ENCODE assay signal across 8 cellular contexts in the genomic region with DNA sequence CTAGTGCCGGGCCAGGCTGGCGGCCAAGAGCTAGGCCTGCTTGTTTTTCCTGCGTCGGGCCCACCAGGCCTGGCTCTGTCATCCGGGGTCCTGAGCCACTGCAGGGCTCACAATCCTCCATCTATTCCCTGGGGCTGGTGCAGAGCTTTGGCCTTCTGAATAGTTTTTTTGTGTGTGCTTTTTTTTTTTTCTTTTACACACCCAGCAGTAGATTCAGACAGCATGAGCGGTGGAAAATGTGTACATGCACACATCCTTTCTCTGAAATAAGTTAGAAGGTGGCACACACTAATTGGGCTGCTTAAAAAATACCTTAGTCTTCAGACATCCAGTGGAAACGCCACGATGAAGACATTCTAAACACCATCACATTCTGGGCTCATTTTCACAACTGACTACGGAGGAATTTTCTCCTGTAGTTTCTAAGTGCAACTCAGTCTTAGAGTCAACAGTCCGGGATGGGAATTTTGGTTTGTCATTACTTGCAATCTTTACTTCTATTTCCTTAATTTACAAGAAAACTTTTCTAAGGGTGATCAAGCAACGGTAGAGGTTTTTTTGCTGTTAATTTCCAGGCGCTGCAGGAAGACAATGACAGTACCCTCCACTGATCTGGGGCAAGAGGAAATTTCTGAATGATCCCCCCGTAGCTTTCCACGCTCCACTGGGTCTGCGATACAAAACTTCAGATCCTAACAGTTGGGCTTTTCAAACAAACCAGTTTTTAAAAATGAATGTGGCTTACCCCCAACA. TPM values are rescaled to one million over a fixed set of nuclear protein-coding genes. Genes with fewer than 3 reads are reported as not detected.
DNase-seq lines count a peak whose midpoint lies in the region; ATAC-seq, FAIRE-seq and TF ChIP-seq lines count a peak whose summit lies in the region.

No MANE protein-coding gene starts in this region.

- no peaks in the 10 kb centered on the region for H3K9me3 ChIP-seq in SK-N-SH
- H3K9me3 ChIP-seq in pancreas, result no peaks in the 10 kb centered on the region

- TF ChIP-seq CTCF in SK-N-SH (IDR thresholded peaks at IDR 0.05) (no peak), epithelial cell of esophagus (IDR thresholded peaks at IDR 0.05; ENCODE audit: insufficient read depth, low read depth, low read length, missing control alignments) (no peak), pancreas (IDR thresholded peaks at IDR 0.05) (no peak)

- H3K9ac ChIP-seq in SK-N-SH, result peak overlapping the region; percentile 99

- H3K27me3 ChIP-seq in SK-N-SH (ENCODE audit: insufficient read depth), result no peaks in the 10 kb centered on the region
- no peaks in the 10 kb centered on the region for H3K27me3 ChIP-seq in pancreas

- H3K9me2 ChIP-seq in SK-N-SH, result no peaks in the 10 kb centered on the region

- intact Hi-C loops in pancreas (cut with DNase I), result loop anchor here in 1 of 3 donors (10.0 kb wide), 1 partner anchor 86 kb away; no protein-coding TSS in a partner anchor

- 43% methylated on average over 13 of the region's 15 CpGs for WGBS in SK-N-SH (ENCODE audit: low lambda C conversion rate)
- WGBS in pancreas, 2 donors, result 9 to 12% methylated on average over 15 of the region's 15 CpGs

- no peak for TF ChIP-seq RAD21 in SK-N-SH (IDR thresholded peaks at IDR 0.05; ENCODE audit: low read length)

- H2AFZ ChIP-seq in SK-N-SH (ENCODE audit: low read depth), result peak overlapping the region; percentile 29

- H3K4me3 ChIP-seq in SK-N-SH (ENCODE audit: low read depth in 2 of 2, low read length in 1 of 2) (peak overlapping the region; percentile 95 to 97), epithelial cell of esophagus (ENCODE audit: low read length) (peak overlapping the region; percentile 93), pancreas (peak overlapping the region; percentile 5 to 87 (median 16))

- CTCF ChIA-PET in SK-N-SH (lab: Yijun Ruan, JAX), result interaction anchor here (0.6 to 16.3 kb wide), 21 partner anchors 9 to 392 kb away, joined by 3 to 299 read pairs (median 5); no protein-coding TSS in a partner anchor

- H3K27ac ChIP-seq in SK-N-SH (ENCODE audit: low read depth in 2 of 2, low read length in 1 of 2) (peak overlapping the region; percentile 94 to 95), pancreas (peak overlapping the region; percentile 87 to 98 (median 96))

- DNase-seq in SK-N-SH (no peak), epithelial cell of esophagus (ENCODE audit: low read depth) (peak; percentile 54), pancreas (no peak), MV-4-11 (lab: John Stamatoyannopoulos, UW) (no peak), NCI-H1930 (lab: John Stamatoyannopoulos, UW) (no peak), SK-N-DZ (ENCODE audit: low spot score) (no peak)

- peaks cover 52% of the 10 kb centered on the region for H3K79me2 ChIP-seq in SK-N-SH (ENCODE audit: insufficient read depth)

- H3K4me2 ChIP-seq in SK-N-SH, result peak overlapping the region; percentile 83

- H3K4me1 ChIP-seq in SK-N-SH (ENCODE audit: control insufficient read depth in 1 of 2, insufficient read depth in 2 of 2, low read depth in 1 of 2, low read length in 1 of 2), result peaks cover 46 to 76% of the 10 kb centered on the region in 2 experiments; a peak in 3 of 4 replicates
- peaks cover 19 to 35% (median 27%) of the 10 kb centered on the region in 3 donors for H3K4me1 ChIP-seq in pancreas

- POLR2A ChIA-PET in SK-N-SH (lab: Yijun Ruan, JAX), result interaction anchor here (0.6 to 3.6 kb wide), 9 partner anchors 8 to 373 kb away, joined by 3 to 13 read pairs (median 4); no protein-coding TSS in a partner anchor

- no peak for FAIRE-seq in pancreas (lab: Jason Lieb, UNC)

- peak; percentile 1 for ATAC-seq in GM18508 (IDR thresholded peaks at IDR 0.05; ENCODE audit: insufficient read depth, unreplicated experiment)
- no peak for ATAC-seq in pancreas
- no peak for ATAC-seq in HG03135 (IDR thresholded peaks at IDR 0.05; ENCODE audit: unreplicated experiment)

- H4K20me1 ChIP-seq in SK-N-SH (ENCODE audit: insufficient read depth), result peaks cover 26% of the 10 kb centered on the region

- peaks cover 45% of the 10 kb centered on the region for H3F3A ChIP-seq in SK-N-SH (replicated peaks; ENCODE audit: insufficient read depth)

- TF ChIP-seq EP300 in SK-N-SH (IDR thresholded peaks at IDR 0.05; ENCODE audit: borderline replicate concordance in 1 of 2, low read depth in 1 of 2, low read length in 1 of 2), result no peak; a peak in 1 of 4 replicates

- H3K36me3 ChIP-seq in SK-N-SH (replicated peaks in 1 of 2; ENCODE audit: control insufficient read depth in 1 of 2, insufficient read depth in 2 of 2, low read length in 1 of 2) (peaks cover 21 to 31% of the 10 kb centered on the region in 2 experiments), pancreas (peaks cover 0 to 30% (median 15%) of the 10 kb centered on the region in 3 donors)

TF ChIP-seq in SK-N-SH, 30 proteins besides CTCF, POLR2A, EP300 and RAD21 (continues in another document):
- no peak for TF ChIP-seq GABPA (IDR thresholded peaks at IDR 0.05; ENCODE audit: low read depth)
- no peak for TF ChIP-seq USF2 (IDR thresholded peaks at IDR 0.05; ENCODE audit: borderline replicate concordance, low read depth, low read length)
- 0 out of 2 replicates have a peak, but pooled peaks have one; percentile 4 for TF ChIP-seq TEAD4 (IDR thresholded peaks at IDR 0.05; ENCODE audit: borderline replicate concordance, insufficient read depth)
- no peak; the same call in 1 of the 2 replicates for TF ChIP-seq JUND (IDR thresholded peaks at IDR 0.05)
- no peak for TF ChIP-seq TAF1 (IDR thresholded peaks at IDR 0.05; ENCODE audit: borderline replicate concordance, low read depth, low read length)
- TF ChIP-seq TCF12 (IDR thresholded peaks at IDR 0.05), result no peak
- TF ChIP-seq MAX (IDR thresholded peaks at IDR 0.05; ENCODE audit: low read depth), result peak; percentile 2; the same call in 1 of the 2 replicates
- no peak for TF ChIP-seq YY1 (IDR thresholded peaks at IDR 0.05; ENCODE audit: low read depth)
- no peak for TF ChIP-seq RXRA (IDR thresholded peaks at IDR 0.05; ENCODE audit: borderline replicate concordance, low read depth)
- TF ChIP-seq SIN3A (IDR thresholded peaks at IDR 0.05; ENCODE audit: borderline replicate concordance, low read depth, low read length), result no peak
- no peak for TF ChIP-seq NRF1 (IDR thresholded peaks at IDR 0.05; ENCODE audit: low read depth, low read length)
- TF ChIP-seq NFIC (IDR thresholded peaks at IDR 0.05; ENCODE audit: borderline replicate concordance), result no peak
- TF ChIP-seq RCOR1 (IDR thresholded peaks at IDR 0.05; ENCODE audit: low read length), result peak; percentile 24; the same call in 1 of the 2 replicates
- TF ChIP-seq, protein P1, sequence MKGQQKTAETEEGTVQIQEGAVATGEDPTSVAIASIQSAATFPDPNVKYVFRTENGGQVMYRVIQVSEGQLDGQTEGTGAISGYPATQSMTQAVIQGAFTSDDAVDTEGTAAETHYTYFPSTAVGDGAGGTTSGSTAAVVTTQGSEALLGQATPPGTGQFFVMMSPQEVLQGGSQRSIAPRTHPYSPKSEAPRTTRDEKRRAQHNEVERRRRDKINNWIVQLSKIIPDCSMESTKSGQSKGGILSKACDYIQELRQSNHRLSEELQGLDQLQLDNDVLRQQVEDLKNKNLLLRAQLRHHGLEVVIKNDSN (IDR thresholded peaks at IDR 0.05; ENCODE audit: borderline replicate concordance, low read depth), result no peak
- 0 out of 2 replicates have a peak, but pooled peaks have one; percentile 3 for TF ChIP-seq RFX5 (IDR thresholded peaks at IDR 0.05; ENCODE audit: low read length)
- TF ChIP-seq REST (IDR thresholded peaks at IDR 0.05; ENCODE audit: low read depth, low read length), result no peak
- TF ChIP-seq CHD2 (IDR thresholded peaks at IDR 0.05; ENCODE audit: low read length, partially characterized antibody), result peak; percentile 57

RNA-seq across cellular contexts. Expression of gene ZFP36L2, which starts 6.0 kb away (rescaled TPM):
- polyA plus RNA-seq in SK-N-SH (2012; rRNA removed) (12.5 and 18.4 TPM in 2 replicates), pancreas (10 to 100 TPM; 44.4 to 52.6 TPM)
- polyA plus RNA-seq in SK-N-SH (2012; cell fraction: cytosol; rRNA removed), result 22.0 and 22.2 TPM in 2 replicates
- 24.1 and 24.2 TPM in 2 replicates for polyA plus RNA-seq in SK-N-SH (2012; cell fraction: nucleus; rRNA removed)
- total RNA-seq in pancreas, result 100 to 1,000 TPM in 1 of 6 donors, 10 to 100 TPM in 5; 36.8 to 117 (median 64.8) TPM
- polyA plus RNA-seq in SK-N-DZ (2014; cell fraction: cytosol; rRNA removed), result 6.8 and 7.1 TPM in 2 replicates
- polyA plus RNA-seq in SK-N-DZ (2014; cell fraction: nucleus; rRNA removed), result 4.0 and 4.1 TPM in 2 replicates

Comparison
In these comparisons a context has a peak if more than half of its experiments do, and no peak if none do; other contexts are left out.
1. H3K4me3 ChIP-seq: peak in every context shown above with its lines; median percentile 96 in SK-N-SH; 93 in epithelial cell of esophagus; 16 in pancreas.